In the genomic region with DNA sequence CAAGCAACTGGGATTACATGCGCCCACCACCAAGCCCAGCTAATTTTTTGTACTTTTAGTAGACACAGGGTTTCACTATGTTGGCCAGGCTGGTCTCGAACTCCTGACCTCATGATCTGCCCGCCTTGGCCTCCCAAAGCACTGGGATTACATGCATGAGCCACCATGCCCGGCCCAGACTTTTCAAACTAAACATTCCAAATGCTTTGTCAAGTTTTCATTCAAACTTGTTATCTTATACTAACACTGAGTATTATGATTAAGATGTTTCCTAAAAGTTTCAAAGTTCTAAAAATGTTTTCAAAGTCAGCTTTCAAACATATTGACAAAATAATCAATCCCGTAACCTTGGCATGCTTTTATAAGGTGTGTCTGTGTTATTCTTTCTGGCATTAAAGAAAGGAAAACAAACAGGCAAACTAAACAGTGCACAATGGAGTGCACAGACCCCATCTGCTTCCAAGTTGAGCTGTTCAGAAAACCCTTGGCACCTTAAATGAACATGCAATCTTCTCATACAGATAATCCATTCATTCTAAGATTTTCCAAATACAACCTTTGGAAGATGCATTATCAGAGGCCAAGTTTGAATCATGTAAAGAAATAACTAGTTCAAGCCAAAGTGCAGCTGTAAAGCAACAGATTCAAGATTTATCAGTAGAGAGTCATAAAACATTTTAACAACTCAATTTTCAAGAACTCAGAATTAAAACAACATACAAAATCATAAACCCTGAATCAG, we compare ENCODE assay signal across 16 cellular contexts.
"Had no signal": no experiment of that assay in that cellular context is flagged by ENCODE, and none has a peak within 500 bp of the region (broad histone marks: within the 10 kb centered on the region; RNA-seq: fewer than 3 reads in every experiment).

No MANE protein-coding gene starts in this region.

- H3K4me1 Mint-ChIP-seq: activated naive CD4-positive, alpha-beta T cell treated with anti-CD3 and anti-CD28 coated beads, Interleukin-2, amount 50 U/mL, for 24 hours; neural progenitor cell had no signal

- DNase-seq: activated CD4-positive, alpha-beta T cell treated with anti-CD3 and anti-CD28 coated beads for 48 hours; activated CD8-positive, alpha-beta T cell treated with anti-CD3 and anti-CD28 coated beads for 36 hours; activated effector memory CD4-positive, alpha-beta T cell treated with Interleukin-2 at 50 U/mL for 16 hours; activated T-cell treated with anti-CD3 and anti-CD28 coated beads, Interleukin-2, amount 50 U/mL, for 4 hours; caudate nucleus; gastrocnemius medialis; heart left ventricle; lower lobe of right lung; ovary; stimulated activated CD4-positive, alpha-beta T cell treated with anti-CD3 and anti-CD28 coated beads, Interleukin-2, amount 100 ng/mL, for 48 hours; stimulated activated naive B cell treated with anti-CD40 and anti-IgM and Interleukin-4, amounts not matched to agents 10 μg/mL and 1 μg/mL and 100 μg/mL, for 72 hours; uterus had no signal

- H2AFZ ChIP-seq: neural progenitor cell had no signal

- H3K9me3 Mint-ChIP-seq: activated CD8-positive, alpha-beta T cell treated with anti-CD3 and anti-CD28 coated beads for 36 hours; activated naive CD4-positive, alpha-beta T cell treated with anti-CD3 and anti-CD28 coated beads, Interleukin-2, amount 50 U/mL, for 24 hours; activated T-cell treated with anti-CD3 and anti-CD28 coated beads, Interleukin-2, amount 50 U/mL, for 4 hours; mesothelial cell of epicardium; neural progenitor cell; stimulated activated naive B cell treated with anti-CD40 and anti-IgM and Interleukin-4, amounts not matched to agents 10 μg/mL and 1 μg/mL and 100 μg/mL, for 72 hours had no signal

- H3K27me3 Mint-ChIP-seq: activated CD8-positive, alpha-beta T cell treated with anti-CD3 and anti-CD28 coated beads for 36 hours; activated naive CD4-positive, alpha-beta T cell treated with anti-CD3 and anti-CD28 coated beads, Interleukin-2, amount 50 U/mL, for 24 hours; stimulated activated naive B cell treated with anti-CD40 and anti-IgM and Interleukin-4, amounts not matched to agents 10 μg/mL and 1 μg/mL and 100 μg/mL, for 72 hours had no signal

- ATAC-seq: activated CD8-positive, alpha-beta T cell treated with anti-CD3 and anti-CD28 coated beads for 36 hours; activated T-cell treated with anti-CD3 and anti-CD28 coated beads, Interleukin-2, amount 50 U/mL, for 4 hours; gastrocnemius medialis; heart left ventricle; lower lobe of right lung; stimulated activated naive B cell treated with anti-CD40 and anti-IgM and Interleukin-4, amounts not matched to agents 10 μg/mL and 1 μg/mL and 100 μg/mL, for 72 hours had no signal

- H3K27ac Mint-ChIP-seq: activated CD8-positive, alpha-beta T cell treated with anti-CD3 and anti-CD28 coated beads for 36 hours; activated naive CD4-positive, alpha-beta T cell treated with anti-CD3 and anti-CD28 coated beads, Interleukin-2, amount 50 U/mL, for 24 hours; mesothelial cell of epicardium; neural progenitor cell; stimulated activated naive B cell treated with anti-CD40 and anti-IgM and Interleukin-4, amounts not matched to agents 10 μg/mL and 1 μg/mL and 100 μg/mL, for 72 hours had no signal

- H3K27me3 ChIP-seq: gastrocnemius medialis, heart left ventricle, neural progenitor cell, ovary, thyroid gland, uterus had no signal

- H3K4me3 Mint-ChIP-seq: activated CD8-positive, alpha-beta T cell treated with anti-CD3 and anti-CD28 coated beads for 36 hours; activated naive CD4-positive, alpha-beta T cell treated with anti-CD3 and anti-CD28 coated beads, Interleukin-2, amount 50 U/mL, for 24 hours; activated T-cell treated with anti-CD3 and anti-CD28 coated beads, Interleukin-2, amount 50 U/mL, for 4 hours; mesothelial cell of epicardium; neural progenitor cell; stimulated activated naive B cell treated with anti-CD40 and anti-IgM and Interleukin-4, amounts not matched to agents 10 μg/mL and 1 μg/mL and 100 μg/mL, for 72 hours had no signal

- H3K4me3 ChIP-seq: gastrocnemius medialis, heart left ventricle, lower lobe of right lung, neural progenitor cell, ovary, thyroid gland, uterus had no signal

- H3K36me3 ChIP-seq: gastrocnemius medialis, lower lobe of right lung, neural progenitor cell, ovary, thyroid gland, uterus had no signal

- H3K4me1 ChIP-seq: lower lobe of right lung, neural progenitor cell had no signal

- H3K36me3 Mint-ChIP-seq: activated naive CD4-positive, alpha-beta T cell treated with anti-CD3 and anti-CD28 coated beads, Interleukin-2, amount 50 U/mL, for 24 hours; mesothelial cell of epicardium; neural progenitor cell; stimulated activated naive B cell treated with anti-CD40 and anti-IgM and Interleukin-4, amounts not matched to agents 10 μg/mL and 1 μg/mL and 100 μg/mL, for 72 hours had no signal

- H3K27ac ChIP-seq: gastrocnemius medialis, heart left ventricle, lower lobe of right lung, neural progenitor cell, ovary, thyroid gland had no signal
